Comparison of ENCODE assay signal across 21 cellular contexts in genomic region chr7:340200-340937, GRCh38. TPM values are rescaled to one million over a fixed set of nuclear protein-coding genes. Genes with fewer than 3 reads are reported as not detected.
DNase-seq lines count a peak whose midpoint lies in the region; ATAC-seq and TF ChIP-seq lines count a peak whose summit lies in the region.
"Had no signal": no experiment of that assay in that cellular context is flagged by ENCODE, and none has a peak within 500 bp of the region (broad histone marks: within the 10 kb centered on the region; RNA-seq: fewer than 3 reads in every experiment).

No MANE protein-coding gene starts in this region.

- no peak overlapping the region for H3K9ac ChIP-seq in H9 (ENCODE audit: extremely low read depth, insufficient read length, low read length)
- H3K9ac ChIP-seq: SK-N-SH had no signal

- TF ChIP-seq CTCF in left ventricle myocardium inferior (IDR thresholded peaks at IDR 0.05; ENCODE audit: borderline replicate concordance) (no peak), hepatocyte (IDR thresholded peaks at IDR 0.05; ENCODE audit: poor library complexity) (no peak), stomach (IDR thresholded peaks at IDR 0.05) (peak in 1 of 7 experiments; percentile 2), H9 (conservative IDR thresholded peaks at IDR 0.05) (no peak)

- no peaks in the 10 kb centered on the region for H3K79me2 ChIP-seq in hepatocyte
- no peaks in the 10 kb centered on the region for H3K79me2 ChIP-seq in H9 (ENCODE audit: insufficient read depth, low read length)

- no peak for TF ChIP-seq EP300 in stomach (IDR thresholded peaks at IDR 0.05)

- TF ChIP-seq POLR2A in stomach (IDR thresholded peaks at IDR 0.05), result no peak

- no peaks in the 10 kb centered on the region for H3K4me1 Mint-ChIP-seq in H9

- no peak overlapping the region for H4K5ac ChIP-seq in H9 (ENCODE audit: insufficient read length, low read depth, low read length)

- no peak overlapping the region for H3K27ac Mint-ChIP-seq in H9

- H2BK20ac ChIP-seq in H9 (ENCODE audit: low read depth, low read length, poor library complexity, severe bottlenecking), result no peak overlapping the region

- no peak overlapping the region for H2BK12ac ChIP-seq in H9 (ENCODE audit: insufficient read length, low read depth, low read length)

- H3K23me2 ChIP-seq in H9 (ENCODE audit: insufficient read length, low read depth, low read length, poor library complexity, severe bottlenecking), result no peaks in the 10 kb centered on the region

- no peaks in the 10 kb centered on the region for H3K79me1 ChIP-seq in H9 (ENCODE audit: insufficient read depth, low read depth, low read length, poor library complexity, severe bottlenecking)

- H3T11ph ChIP-seq in H9 (ENCODE audit: low read length), result no peak overlapping the region

- intact Hi-C loops in left ventricle myocardium inferior (cut with micrococcal nuclease) (no loop called here), Right ventricle myocardium superior (cut with DNase I) (no loop called here), stomach (cut with DNase I; ENCODE audit: low total_unique reads) (no loop called here)

- H3K4me2 ChIP-seq in hepatocyte (no peak overlapping the region), H9 (ENCODE audit: insufficient read depth, insufficient read length, low read length) (no peak overlapping the region)
- H3K4me2 ChIP-seq: SK-N-SH had no signal

- no peak overlapping the region for H4K8ac ChIP-seq in H9 (replicated peaks; ENCODE audit: insufficient read length, low read depth, low read length)

- H3K9me2 ChIP-seq in hepatocyte (replicated peaks; ENCODE audit: insufficient read depth), result no peaks in the 10 kb centered on the region
- H3K9me2 ChIP-seq: SK-N-SH had no signal

- peaks cover 19% of the 10 kb centered on the region for H3K4me1 ChIP-seq in left ventricle myocardium inferior
- H3K4me1 ChIP-seq in hepatocyte (ENCODE audit: insufficient read depth), result peaks cover 27% of the 10 kb centered on the region
- H3K4me1 ChIP-seq in stomach, result peaks cover 20 to 48% (median 43%) of the 10 kb centered on the region in 4 donors
- no peaks in the 10 kb centered on the region for H3K4me1 ChIP-seq in H9 (ENCODE audit: insufficient read depth, low read length)
- H3K4me1 ChIP-seq: HAP-1 had no signal

- H4K20me1 ChIP-seq in hepatocyte (ENCODE audit: insufficient read depth, poor library complexity, severe bottlenecking), result no peaks in the 10 kb centered on the region
- H4K20me1 ChIP-seq in H9 (ENCODE audit: control insufficient read depth, insufficient read depth, insufficient read length), result no peaks in the 10 kb centered on the region

- ATAC-seq in Right ventricle myocardium superior (ENCODE audit: poor library complexity) (no peak), HG03521 (IDR thresholded peaks at IDR 0.05; ENCODE audit: unreplicated experiment) (no peak)

- DNase-seq in left ventricle myocardium inferior, result no peak
- no peak for DNase-seq in Right ventricle myocardium superior
- peak; percentile 36 for DNase-seq in NCI-H524 treated with DMSO at 0.1 percent for 48 hours (lab: John Stamatoyannopoulos, UW)
- no peak for DNase-seq in hepatocyte (ENCODE audit: low spot score)
- DNase-seq in stomach, result peak; percentile 64
- DNase-seq in H9, result no peak
- no peak for DNase-seq in stimulated activated CD4-positive, alpha-beta T cell treated with anti-CD3 and anti-CD28 coated beads, Interleukin-4, amount 100 ng/mL, for 24 hours
- DNase-seq: CD8-positive, alpha-beta memory T cell; KG1; NCI-H1048; NCI-H146; NCI-H2081; NCI-H510A treated with DMSO at 0.1 percent for 48 hours; Peyer's patch; SHP77; SK-N-SH had no signal

- no peak overlapping the region for H4K91ac ChIP-seq in H9 (ENCODE audit: insufficient read length, low read depth, low read length)

- no peak overlapping the region; the same call in 1 of the 2 replicates for H3K14ac ChIP-seq in H9 (ENCODE audit: insufficient read depth, low read length)

- H2AFZ ChIP-seq in hepatocyte (no peak overlapping the region), H9 (ENCODE audit: low read length) (no peak overlapping the region)

- WGBS in hepatocyte (ENCODE audit: low lambda C conversion rate, missing lambda C conversion rate), result 88% methylated on average over 31 of the region's 31 CpGs
- 32 to 57% (median 50%) methylated on average over 26 to 31 of the region's 31 CpGs for WGBS in stomach, 5 donors
- no CpG with 5 or more reads among the region's 31 CpGs for WGBS in H9 (ENCODE audit: extremely low coverage, insufficient read length, low lambda C conversion rate)

- peak overlapping the region; percentile 19 for H3K27ac ChIP-seq in left ventricle myocardium inferior (replicated peaks)
- H3K27ac ChIP-seq in hepatocyte, result peak overlapping the region; percentile 98
- peak overlapping the region; percentile 82 to 91 (median 87) for H3K27ac ChIP-seq in stomach
- H3K27ac ChIP-seq in H9 (ENCODE audit: insufficient read length, low read depth, low read length), result no peak overlapping the region

- H2BK120ac ChIP-seq in H9 (ENCODE audit: low read depth, low read length, poor library complexity, severe bottlenecking), result no peak overlapping the region

- H3K4me3 ChIP-seq in left ventricle myocardium inferior (no peak overlapping the region), hepatocyte (no peak overlapping the region), stomach (peak overlapping the region in 2 of 4 donors; percentile 13 to 16)
- H3K4me3 ChIP-seq: HAP-1, Peyer's patch had no signal

- H3K36me3 ChIP-seq in left ventricle myocardium inferior (no peaks in the 10 kb centered on the region), hepatocyte (replicated peaks; ENCODE audit: insufficient read depth, low read depth) (no peaks in the 10 kb centered on the region), stomach (no peaks in the 10 kb centered on the region)
- H3K36me3 ChIP-seq: HAP-1, Peyer's patch had no signal

- no peak overlapping the region for H2AK5ac ChIP-seq in H9 (ENCODE audit: insufficient read length, low read length)

- H3K4me3 Mint-ChIP-seq in H9, result no peak overlapping the region
- H3K4me3 Mint-ChIP-seq: CD8-positive, alpha-beta memory T cell had no signal

- no peak overlapping the region for H2BK5ac ChIP-seq in H9 (ENCODE audit: insufficient read length, low read length)

- H3K36me3 Mint-ChIP-seq in H9 (ENCODE audit: insufficient read depth in 1 of 3, low read depth in 3 of 3), result no peaks in the 10 kb centered on the region; a peak in 1 of 7 replicates
- H3K36me3 Mint-ChIP-seq: CD8-positive, alpha-beta memory T cell had no signal

- H3K56ac ChIP-seq in H9 (ENCODE audit: insufficient read length, low read depth, low read length), result no peak overlapping the region

- no peak overlapping the region for H3K18ac ChIP-seq in H9 (ENCODE audit: insufficient read length, low read depth, low read length)

- H3K9me3 ChIP-seq in left ventricle myocardium inferior (replicated peaks) (no peaks in the 10 kb centered on the region), hepatocyte (ENCODE audit: low read depth) (no peaks in the 10 kb centered on the region), stomach (no peaks in the 10 kb centered on the region), H9 (ENCODE audit: control insufficient read depth, low read depth, low read length) (no peaks in the 10 kb centered on the region)
- H3K9me3 ChIP-seq: HAP-1, Peyer's patch, SK-N-SH had no signal

- H2BK15ac ChIP-seq in H9 (ENCODE audit: low read depth, low read length), result no peak overlapping the region

- peaks cover 2% of the 10 kb centered on the region for H3K27me3 Mint-ChIP-seq in H9 (ENCODE audit: low read depth)

- no peak overlapping the region for H3K23ac ChIP-seq in H9 (ENCODE audit: insufficient read length, low read depth, low read length)

- no peaks in the 10 kb centered on the region for H3K9me3 Mint-ChIP-seq in H9

- H3K27me3 ChIP-seq in left ventricle myocardium inferior (ENCODE audit: low read depth) (no peaks in the 10 kb centered on the region), hepatocyte (no peaks in the 10 kb centered on the region), stomach (peaks cover 0 to 11% (median 0%) of the 10 kb centered on the region in 3 donors), H9 (ENCODE audit: insufficient read depth, low read length) (no peaks in the 10 kb centered on the region)
- H3K27me3 ChIP-seq: Peyer's patch had no signal

- no peak overlapping the region for H3K4ac ChIP-seq in H9 (ENCODE audit: low read depth, low read length)

RNA-seq across cellular contexts. Expression of gene FOXL3, which starts 50.4 kb away (rescaled TPM):
- not detected for total RNA-seq in left ventricle myocardium inferior
- total RNA-seq in Right ventricle myocardium superior, result not detected
- not detected in 2 replicates for total RNA-seq in hepatocyte
- polyA plus RNA-seq in hepatocyte, result not detected in 2 replicates
- not detected for total RNA-seq in stomach
- polyA plus RNA-seq in stomach, result not detected
- not detected in 2 replicates for total RNA-seq in H9 (2021)
- total RNA-seq: A172; CD8-positive, alpha-beta memory T cell; M059J; Peyer's patch had no signal
- polyA plus RNA-seq: BJ; CD8-positive, alpha-beta memory T cell; SK-N-SH had no signal

Comparison
In these comparisons a context has a peak if more than half of its experiments do, and no peak if none do; other contexts are left out.
1. DNase-seq: peak in NCI-H524 treated with DMSO at 0.1 percent for 48 hours (single experiment) and stomach (single experiment); none in left ventricle myocardium inferior (single experiment), Right ventricle myocardium superior (single experiment), hepatocyte (single experiment), H9 (single experiment) and stimulated activated CD4-positive, alpha-beta T cell treated with anti-CD3 and anti-CD28 coated beads, Interleukin-4, amount 100 ng/mL, for 24 hours (single experiment).